ENCODE assay signal across 24 cellular contexts in the genomic region with DNA sequence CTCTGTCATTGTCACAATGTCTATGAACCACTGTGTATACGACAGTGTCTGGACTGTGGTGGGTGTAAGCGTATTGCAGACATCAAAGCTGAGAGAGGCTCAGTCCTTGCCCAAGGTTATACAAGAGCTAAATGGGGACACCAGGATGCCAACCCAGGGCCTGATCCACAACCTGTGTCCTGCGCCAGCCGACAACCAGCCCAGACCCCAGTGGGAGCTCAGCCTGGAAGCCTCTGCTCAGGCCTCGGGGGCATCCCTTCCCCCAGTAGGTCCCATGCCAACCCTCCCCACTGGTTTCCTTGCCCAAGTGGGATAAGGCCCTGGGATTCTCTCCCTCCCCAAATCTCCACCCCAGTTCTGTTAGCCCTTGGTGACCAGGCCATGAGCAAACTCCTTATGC.
"Had no signal": no experiment of that assay in that cellular context is flagged by ENCODE, and none has a peak within 500 bp of the region (broad histone marks: within the 10 kb centered on the region; RNA-seq: fewer than 3 reads in every experiment).

No MANE protein-coding gene starts in this region.

- H3K36me3 ChIP-seq: gastrocnemius medialis, left ventricle myocardium inferior, upper lobe of left lung had no signal

- ATAC-seq: activated CD4-positive, alpha-beta T cell treated with anti-CD3 and anti-CD28 coated beads for 36 hours; activated CD8-positive, alpha-beta memory T cell treated with anti-CD3 and anti-CD28 coated beads, Interleukin-2, amount 10 ng/mL, durations not matched to agents 7 days and 5 days; activated CD8-positive, alpha-beta T cell treated with anti-CD3 and anti-CD28 coated beads, Interleukin-2, amount 10 ng/mL, durations not matched to agents 7 days and 5 days; activated naive CD8-positive, alpha-beta T cell treated with anti-CD3 and anti-CD28 coated beads, Interleukin-2, amount 50 U/mL, for 24 hours; gastrocnemius medialis; right cardiac atrium; stimulated activated naive CD8-positive, alpha-beta T cell treated with anti-CD3 and anti-CD28 coated beads, Interleukin-15, Interleukin-2, amounts not matched to agents 100 U/mL and 50 U/mL, for 24 hours had no signal

- H3K27me3 Mint-ChIP-seq: activated CD4-positive, alpha-beta T cell treated with anti-CD3 and anti-CD28 coated beads for 36 hours; activated naive CD4-positive, alpha-beta T cell treated with anti-CD3 and anti-CD28 coated beads, Interleukin-2, amount 50 U/mL, for 24 hours had no signal

- H3K36me3 Mint-ChIP-seq: activated CD8-positive, alpha-beta memory T cell treated with anti-CD3 and anti-CD28 coated beads, Interleukin-2, amount 10 ng/mL, durations not matched to agents 7 days and 5 days; activated naive CD4-positive, alpha-beta T cell treated with anti-CD3 and anti-CD28 coated beads, Interleukin-2, amount 50 U/mL, for 24 hours had no signal

- H3K27ac Mint-ChIP-seq: activated CD4-positive, alpha-beta T cell treated with anti-CD3 and anti-CD28 coated beads for 36 hours; activated CD8-positive, alpha-beta memory T cell treated with anti-CD3 and anti-CD28 coated beads, Interleukin-2, amount 10 ng/mL, durations not matched to agents 7 days and 5 days; activated CD8-positive, alpha-beta T cell treated with anti-CD3 and anti-CD28 coated beads, Interleukin-2, amount 10 ng/mL, durations not matched to agents 7 days and 5 days; activated naive CD4-positive, alpha-beta T cell treated with anti-CD3 and anti-CD28 coated beads, Interleukin-2, amount 50 U/mL, for 24 hours; activated naive CD8-positive, alpha-beta T cell treated with anti-CD3 and anti-CD28 coated beads, Interleukin-2, amount 50 U/mL, for 24 hours; activated T-helper 2 cell treated with anti-CD3 and anti-CD28 coated beads, Interferon-gamma antibody, Interleukin-2, Interleukin-4, amounts not matched to agents 10 μg/mL and 5 μg/mL and 100 μg/mL, durations not matched to agents 14 hours and 24 hours and 36 hours; T-helper 2 cell treated with Interferon-gamma antibody and Interleukin-4, amounts not matched to agents 5 μg/mL and 100 μg/mL, for 36 hours had no signal

- DNase-seq: activated CD4-positive, alpha-beta T cell treated with anti-CD3 and anti-CD28 coated beads for 36 hours; activated CD4-positive, CD25-positive, alpha-beta regulatory T cell; activated CD8-positive, alpha-beta memory T cell treated with anti-CD3 and anti-CD28 coated beads, Interleukin-2, amount 10 ng/mL, durations not matched to agents 7 days and 5 days; activated CD8-positive, alpha-beta T cell treated with anti-CD3 and anti-CD28 coated beads, Interleukin-2, amount 10 ng/mL, durations not matched to agents 7 days and 5 days; activated naive CD8-positive, alpha-beta T cell treated with anti-CD3 and anti-CD28 coated beads, Interleukin-2, amount 50 U/mL, for 24 hours; activated T-cell treated with anti-CD3 and anti-CD28 coated beads, Interleukin-2, amount 50 U/mL, for 48 hours; amygdala; dorsolateral prefrontal cortex; effector memory CD4-positive, alpha-beta T cell; gastrocnemius medialis; glutamatergic neuron; islet precursor cell; left ventricle myocardium inferior; stimulated activated CD4-positive, alpha-beta T cell treated with anti-CD3 and anti-CD28 coated beads, Interleukin-2, amount 100 ng/mL, for 48 hours; stimulated activated naive CD8-positive, alpha-beta T cell treated with anti-CD3 and anti-CD28 coated beads, Interleukin-15, Interleukin-2, amounts not matched to agents 100 U/mL and 50 U/mL, for 24 hours; T-helper 1 cell; testis; upper lobe of left lung had no signal

- H3K4me1 Mint-ChIP-seq: activated CD8-positive, alpha-beta memory T cell treated with anti-CD3 and anti-CD28 coated beads, Interleukin-2, amount 10 ng/mL, durations not matched to agents 7 days and 5 days; activated naive CD4-positive, alpha-beta T cell treated with anti-CD3 and anti-CD28 coated beads, Interleukin-2, amount 50 U/mL, for 24 hours had no signal

- H3K4me3 Mint-ChIP-seq: activated CD4-positive, alpha-beta T cell treated with anti-CD3 and anti-CD28 coated beads for 36 hours; activated CD8-positive, alpha-beta memory T cell treated with anti-CD3 and anti-CD28 coated beads, Interleukin-2, amount 10 ng/mL, durations not matched to agents 7 days and 5 days; activated CD8-positive, alpha-beta T cell treated with anti-CD3 and anti-CD28 coated beads, Interleukin-2, amount 10 ng/mL, durations not matched to agents 7 days and 5 days; activated naive CD4-positive, alpha-beta T cell treated with anti-CD3 and anti-CD28 coated beads, Interleukin-2, amount 50 U/mL, for 24 hours; activated naive CD8-positive, alpha-beta T cell treated with anti-CD3 and anti-CD28 coated beads, Interleukin-2, amount 50 U/mL, for 24 hours; T-helper 2 cell treated with Interferon-gamma antibody and Interleukin-4, amounts not matched to agents 5 μg/mL and 100 μg/mL, for 36 hours had no signal

- H3K9me3 ChIP-seq: gastrocnemius medialis, left ventricle myocardium inferior, testis, upper lobe of left lung had no signal

- H3K4me1 ChIP-seq: gastrocnemius medialis, testis had no signal

- H3K27me3 ChIP-seq: dorsolateral prefrontal cortex, gastrocnemius medialis, testis, upper lobe of left lung had no signal

- H3K4me3 ChIP-seq: coronary artery, dorsolateral prefrontal cortex, gastrocnemius medialis, left ventricle myocardium inferior, lung, testis, upper lobe of left lung had no signal

- H3K9me3 Mint-ChIP-seq: activated naive CD4-positive, alpha-beta T cell treated with anti-CD3 and anti-CD28 coated beads, Interleukin-2, amount 50 U/mL, for 24 hours; activated naive CD8-positive, alpha-beta T cell treated with anti-CD3 and anti-CD28 coated beads, Interleukin-2, amount 50 U/mL, for 24 hours; activated T-helper 2 cell treated with anti-CD3 and anti-CD28 coated beads, Interferon-gamma antibody, Interleukin-2, Interleukin-4, amounts not matched to agents 10 μg/mL and 5 μg/mL and 100 μg/mL, durations not matched to agents 14 hours and 24 hours and 36 hours; T-helper 2 cell treated with Interferon-gamma antibody and Interleukin-4, amounts not matched to agents 5 μg/mL and 100 μg/mL, for 36 hours had no signal

- H3K27ac ChIP-seq: dorsolateral prefrontal cortex, left ventricle myocardium inferior, testis had no signal
